1 cellular context compared by ENCODE assay signal in the genomic region with DNA sequence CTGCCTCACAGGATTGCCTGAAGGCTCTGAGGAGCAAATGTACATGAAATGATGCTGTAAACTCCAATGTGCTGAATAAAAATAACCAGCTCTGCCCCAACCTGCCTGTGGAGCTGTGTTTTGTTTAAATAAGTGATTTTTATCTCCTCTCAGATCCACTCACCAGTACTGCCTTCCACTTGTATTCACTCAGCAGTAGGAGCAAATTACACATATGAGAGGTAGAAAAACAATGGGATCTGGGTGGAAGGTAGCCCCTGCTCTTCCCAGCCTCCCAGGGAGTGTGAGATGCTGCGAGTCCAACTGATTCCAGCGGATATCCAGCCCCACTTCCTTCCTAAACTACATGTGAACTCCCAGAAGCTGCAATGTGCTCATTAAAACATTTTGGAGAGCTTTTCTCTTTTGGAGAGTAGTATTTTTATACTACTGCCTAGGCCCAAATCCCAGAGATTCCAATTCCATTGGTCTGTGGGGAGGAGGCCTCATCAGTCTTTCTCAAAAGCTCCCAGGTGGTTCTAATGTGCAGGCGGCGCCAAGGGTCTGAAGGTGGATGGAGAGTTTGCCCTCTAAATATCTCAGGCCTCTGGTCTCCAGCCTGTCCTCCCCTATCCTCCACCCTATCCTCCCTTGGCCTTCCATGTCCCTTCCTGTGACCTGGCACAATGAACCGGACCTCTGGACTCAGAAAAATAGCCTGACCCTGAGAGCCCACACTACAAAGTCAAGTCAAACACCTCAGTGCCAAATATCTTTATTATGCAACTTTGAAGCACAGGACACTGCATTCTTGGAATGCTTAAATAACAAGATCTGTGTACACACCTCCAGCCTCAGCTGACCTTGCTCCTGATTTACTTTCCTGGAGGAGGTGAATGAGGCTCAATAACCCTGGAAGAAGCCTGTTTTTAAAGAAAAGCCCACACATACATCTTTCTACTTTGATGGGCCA.
TF ChIP-seq lines count a peak whose summit lies in the region.

No MANE protein-coding gene starts in this region.

TF ChIP-seq in HepG2, 621 proteins besides CTCF, POLR2A, EP300 and RAD21 (continued from another document and continues in another):
- TF ChIP-seq, protein P1, sequence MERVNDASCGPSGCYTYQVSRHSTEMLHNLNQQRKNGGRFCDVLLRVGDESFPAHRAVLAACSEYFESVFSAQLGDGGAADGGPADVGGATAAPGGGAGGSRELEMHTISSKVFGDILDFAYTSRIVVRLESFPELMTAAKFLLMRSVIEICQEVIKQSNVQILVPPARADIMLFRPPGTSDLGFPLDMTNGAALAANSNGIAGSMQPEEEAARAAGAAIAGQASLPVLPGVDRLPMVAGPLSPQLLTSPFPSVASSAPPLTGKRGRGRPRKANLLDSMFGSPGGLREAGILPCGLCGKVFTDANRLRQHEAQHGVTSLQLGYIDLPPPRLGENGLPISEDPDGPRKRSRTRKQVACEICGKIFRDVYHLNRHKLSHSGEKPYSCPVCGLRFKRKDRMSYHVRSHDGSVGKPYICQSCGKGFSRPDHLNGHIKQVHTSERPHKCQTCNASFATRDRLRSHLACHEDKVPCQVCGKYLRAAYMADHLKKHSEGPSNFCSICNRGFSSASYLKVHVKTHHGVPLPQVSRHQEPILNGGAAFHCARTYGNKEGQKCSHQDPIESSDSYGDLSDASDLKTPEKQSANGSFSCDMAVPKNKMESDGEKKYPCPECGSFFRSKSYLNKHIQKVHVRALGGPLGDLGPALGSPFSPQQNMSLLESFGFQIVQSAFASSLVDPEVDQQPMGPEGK (CRISPR knock-in tag; IDR thresholded peaks at IDR 0.05), result peak; percentile 68
- TF ChIP-seq NFE2L1 (CRISPR knock-in tag; IDR thresholded peaks at IDR 0.05; ENCODE audit: borderline replicate concordance), result no peak
- no peak for TF ChIP-seq JUN (CRISPR knock-in tag; IDR thresholded peaks at IDR 0.05)
- no peak for TF ChIP-seq FOSL1 (CRISPR knock-in tag; IDR thresholded peaks at IDR 0.05; ENCODE audit: borderline replicate concordance)
- TF ChIP-seq, protein P2, sequence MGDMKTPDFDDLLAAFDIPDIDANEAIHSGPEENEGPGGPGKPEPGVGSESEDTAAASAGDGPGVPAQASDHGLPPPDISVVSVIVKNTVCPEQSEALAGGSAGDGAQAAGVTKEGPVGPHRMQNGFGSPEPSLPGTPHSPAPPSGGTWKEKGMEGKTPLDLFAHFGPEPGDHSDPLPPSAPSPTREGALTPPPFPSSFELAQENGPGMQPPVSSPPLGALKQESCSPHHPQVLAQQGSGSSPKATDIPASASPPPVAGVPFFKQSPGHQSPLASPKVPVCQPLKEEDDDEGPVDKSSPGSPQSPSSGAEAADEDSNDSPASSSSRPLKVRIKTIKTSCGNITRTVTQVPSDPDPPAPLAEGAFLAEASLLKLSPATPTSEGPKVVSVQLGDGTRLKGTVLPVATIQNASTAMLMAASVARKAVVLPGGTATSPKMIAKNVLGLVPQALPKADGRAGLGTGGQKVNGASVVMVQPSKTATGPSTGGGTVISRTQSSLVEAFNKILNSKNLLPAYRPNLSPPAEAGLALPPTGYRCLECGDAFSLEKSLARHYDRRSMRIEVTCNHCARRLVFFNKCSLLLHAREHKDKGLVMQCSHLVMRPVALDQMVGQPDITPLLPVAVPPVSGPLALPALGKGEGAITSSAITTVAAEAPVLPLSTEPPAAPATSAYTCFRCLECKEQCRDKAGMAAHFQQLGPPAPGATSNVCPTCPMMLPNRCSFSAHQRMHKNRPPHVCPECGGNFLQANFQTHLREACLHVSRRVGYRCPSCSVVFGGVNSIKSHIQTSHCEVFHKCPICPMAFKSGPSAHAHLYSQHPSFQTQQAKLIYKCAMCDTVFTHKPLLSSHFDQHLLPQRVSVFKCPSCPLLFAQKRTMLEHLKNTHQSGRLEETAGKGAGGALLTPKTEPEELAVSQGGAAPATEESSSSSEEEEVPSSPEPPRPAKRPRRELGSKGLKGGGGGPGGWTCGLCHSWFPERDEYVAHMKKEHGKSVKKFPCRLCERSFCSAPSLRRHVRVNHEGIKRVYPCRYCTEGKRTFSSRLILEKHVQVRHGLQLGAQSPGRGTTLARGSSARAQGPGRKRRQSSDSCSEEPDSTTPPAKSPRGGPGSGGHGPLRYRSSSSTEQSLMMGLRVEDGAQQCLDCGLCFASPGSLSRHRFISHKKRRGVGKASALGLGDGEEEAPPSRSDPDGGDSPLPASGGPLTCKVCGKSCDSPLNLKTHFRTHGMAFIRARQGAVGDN (CRISPR knock-in tag; IDR thresholded peaks at IDR 0.05), result no peak
- no peak for TF ChIP-seq ZNF432 (CRISPR knock-in tag; IDR thresholded peaks at IDR 0.05; ENCODE audit: borderline replicate concordance)
- peak; percentile 40; the same call in 1 of the 2 replicates for TF ChIP-seq KDM2A (CRISPR knock-in tag; IDR thresholded peaks at IDR 0.05; ENCODE audit: borderline replicate concordance, low read depth)
- no peak for TF ChIP-seq ZNF207 (IDR thresholded peaks at IDR 0.05; ENCODE audit: borderline replicate concordance)
- TF ChIP-seq, protein P3, sequence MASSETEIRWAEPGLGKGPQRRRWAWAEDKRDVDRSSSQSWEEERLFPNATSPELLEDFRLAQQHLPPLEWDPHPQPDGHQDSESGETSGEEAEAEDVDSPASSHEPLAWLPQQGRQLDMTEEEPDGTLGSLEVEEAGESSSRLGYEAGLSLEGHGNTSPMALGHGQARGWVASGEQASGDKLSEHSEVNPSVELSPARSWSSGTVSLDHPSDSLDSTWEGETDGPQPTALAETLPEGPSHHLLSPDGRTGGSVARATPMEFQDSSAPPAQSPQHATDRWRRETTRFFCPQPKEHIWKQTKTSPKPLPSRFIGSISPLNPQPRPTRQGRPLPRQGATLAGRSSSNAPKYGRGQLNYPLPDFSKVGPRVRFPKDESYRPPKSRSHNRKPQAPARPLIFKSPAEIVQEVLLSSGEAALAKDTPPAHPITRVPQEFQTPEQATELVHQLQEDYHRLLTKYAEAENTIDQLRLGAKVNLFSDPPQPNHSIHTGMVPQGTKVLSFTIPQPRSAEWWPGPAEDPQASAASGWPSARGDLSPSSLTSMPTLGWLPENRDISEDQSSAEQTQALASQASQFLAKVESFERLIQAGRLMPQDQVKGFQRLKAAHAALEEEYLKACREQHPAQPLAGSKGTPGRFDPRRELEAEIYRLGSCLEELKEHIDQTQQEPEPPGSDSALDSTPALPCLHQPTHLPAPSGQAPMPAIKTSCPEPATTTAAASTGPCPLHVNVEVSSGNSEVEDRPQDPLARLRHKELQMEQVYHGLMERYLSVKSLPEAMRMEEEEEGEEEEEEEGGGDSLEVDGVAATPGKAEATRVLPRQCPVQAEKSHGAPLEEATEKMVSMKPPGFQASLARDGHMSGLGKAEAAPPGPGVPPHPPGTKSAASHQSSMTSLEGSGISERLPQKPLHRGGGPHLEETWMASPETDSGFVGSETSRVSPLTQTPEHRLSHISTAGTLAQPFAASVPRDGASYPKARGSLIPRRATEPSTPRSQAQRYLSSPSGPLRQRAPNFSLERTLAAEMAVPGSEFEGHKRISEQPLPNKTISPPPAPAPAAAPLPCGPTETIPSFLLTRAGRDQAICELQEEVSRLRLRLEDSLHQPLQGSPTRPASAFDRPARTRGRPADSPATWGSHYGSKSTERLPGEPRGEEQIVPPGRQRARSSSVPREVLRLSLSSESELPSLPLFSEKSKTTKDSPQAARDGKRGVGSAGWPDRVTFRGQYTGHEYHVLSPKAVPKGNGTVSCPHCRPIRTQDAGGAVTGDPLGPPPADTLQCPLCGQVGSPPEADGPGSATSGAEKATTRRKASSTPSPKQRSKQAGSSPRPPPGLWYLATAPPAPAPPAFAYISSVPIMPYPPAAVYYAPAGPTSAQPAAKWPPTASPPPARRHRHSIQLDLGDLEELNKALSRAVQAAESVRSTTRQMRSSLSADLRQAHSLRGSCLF (CRISPR knock-in tag; IDR thresholded peaks at IDR 0.05; ENCODE audit: borderline replicate concordance), result no peak
- no peak for TF ChIP-seq TEAD2 (CRISPR knock-in tag; IDR thresholded peaks at IDR 0.05)
- TF ChIP-seq, protein P4, sequence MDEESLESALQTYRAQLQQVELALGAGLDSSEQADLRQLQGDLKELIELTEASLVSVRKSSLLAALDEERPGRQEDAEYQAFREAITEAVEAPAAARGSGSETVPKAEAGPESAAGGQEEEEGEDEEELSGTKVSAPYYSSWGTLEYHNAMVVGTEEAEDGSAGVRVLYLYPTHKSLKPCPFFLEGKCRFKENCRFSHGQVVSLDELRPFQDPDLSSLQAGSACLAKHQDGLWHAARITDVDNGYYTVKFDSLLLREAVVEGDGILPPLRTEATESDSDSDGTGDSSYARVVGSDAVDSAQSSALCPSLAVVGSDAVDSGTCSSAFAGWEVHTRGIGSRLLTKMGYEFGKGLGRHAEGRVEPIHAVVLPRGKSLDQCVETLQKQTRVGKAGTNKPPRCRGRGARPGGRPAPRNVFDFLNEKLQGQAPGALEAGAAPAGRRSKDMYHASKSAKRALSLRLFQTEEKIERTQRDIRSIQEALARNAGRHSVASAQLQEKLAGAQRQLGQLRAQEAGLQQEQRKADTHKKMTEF (CRISPR knock-in tag; IDR thresholded peaks at IDR 0.05), result peak; percentile 88
- TF ChIP-seq, protein P5, sequence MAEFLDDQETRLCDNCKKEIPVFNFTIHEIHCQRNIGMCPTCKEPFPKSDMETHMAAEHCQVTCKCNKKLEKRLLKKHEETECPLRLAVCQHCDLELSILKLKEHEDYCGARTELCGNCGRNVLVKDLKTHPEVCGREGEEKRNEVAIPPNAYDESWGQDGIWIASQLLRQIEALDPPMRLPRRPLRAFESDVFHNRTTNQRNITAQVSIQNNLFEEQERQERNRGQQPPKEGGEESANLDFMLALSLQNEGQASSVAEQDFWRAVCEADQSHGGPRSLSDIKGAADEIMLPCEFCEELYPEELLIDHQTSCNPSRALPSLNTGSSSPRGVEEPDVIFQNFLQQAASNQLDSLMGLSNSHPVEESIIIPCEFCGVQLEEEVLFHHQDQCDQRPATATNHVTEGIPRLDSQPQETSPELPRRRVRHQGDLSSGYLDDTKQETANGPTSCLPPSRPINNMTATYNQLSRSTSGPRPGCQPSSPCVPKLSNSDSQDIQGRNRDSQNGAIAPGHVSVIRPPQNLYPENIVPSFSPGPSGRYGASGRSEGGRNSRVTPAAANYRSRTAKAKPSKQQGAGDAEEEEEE (CRISPR knock-in tag; IDR thresholded peaks at IDR 0.05; ENCODE audit: borderline replicate concordance), result no peak
- no peak for TF ChIP-seq ARNT2 (CRISPR knock-in tag; IDR thresholded peaks at IDR 0.05; ENCODE audit: low read depth)
- TF ChIP-seq DR1 (CRISPR knock-in tag; IDR thresholded peaks at IDR 0.05), result no peak
- TF ChIP-seq ZC3H13 (CRISPR knock-in tag; IDR thresholded peaks at IDR 0.05), result no peak
- TF ChIP-seq MEIS1 (CRISPR knock-in tag; IDR thresholded peaks at IDR 0.05; ENCODE audit: borderline replicate concordance), result no peak
- no peak for TF ChIP-seq ZNF703 (CRISPR knock-in tag; IDR thresholded peaks at IDR 0.05; ENCODE audit: borderline replicate concordance)
- peak; percentile 97 for TF ChIP-seq TBX2 (CRISPR knock-in tag; IDR thresholded peaks at IDR 0.05; ENCODE audit: borderline replicate concordance)
- no peak for TF ChIP-seq ZNF557 (CRISPR knock-in tag; IDR thresholded peaks at IDR 0.05)
- no peak for TF ChIP-seq ZNF790 (CRISPR knock-in tag; IDR thresholded peaks at IDR 0.05; ENCODE audit: borderline replicate concordance)
- TF ChIP-seq, protein P6, sequence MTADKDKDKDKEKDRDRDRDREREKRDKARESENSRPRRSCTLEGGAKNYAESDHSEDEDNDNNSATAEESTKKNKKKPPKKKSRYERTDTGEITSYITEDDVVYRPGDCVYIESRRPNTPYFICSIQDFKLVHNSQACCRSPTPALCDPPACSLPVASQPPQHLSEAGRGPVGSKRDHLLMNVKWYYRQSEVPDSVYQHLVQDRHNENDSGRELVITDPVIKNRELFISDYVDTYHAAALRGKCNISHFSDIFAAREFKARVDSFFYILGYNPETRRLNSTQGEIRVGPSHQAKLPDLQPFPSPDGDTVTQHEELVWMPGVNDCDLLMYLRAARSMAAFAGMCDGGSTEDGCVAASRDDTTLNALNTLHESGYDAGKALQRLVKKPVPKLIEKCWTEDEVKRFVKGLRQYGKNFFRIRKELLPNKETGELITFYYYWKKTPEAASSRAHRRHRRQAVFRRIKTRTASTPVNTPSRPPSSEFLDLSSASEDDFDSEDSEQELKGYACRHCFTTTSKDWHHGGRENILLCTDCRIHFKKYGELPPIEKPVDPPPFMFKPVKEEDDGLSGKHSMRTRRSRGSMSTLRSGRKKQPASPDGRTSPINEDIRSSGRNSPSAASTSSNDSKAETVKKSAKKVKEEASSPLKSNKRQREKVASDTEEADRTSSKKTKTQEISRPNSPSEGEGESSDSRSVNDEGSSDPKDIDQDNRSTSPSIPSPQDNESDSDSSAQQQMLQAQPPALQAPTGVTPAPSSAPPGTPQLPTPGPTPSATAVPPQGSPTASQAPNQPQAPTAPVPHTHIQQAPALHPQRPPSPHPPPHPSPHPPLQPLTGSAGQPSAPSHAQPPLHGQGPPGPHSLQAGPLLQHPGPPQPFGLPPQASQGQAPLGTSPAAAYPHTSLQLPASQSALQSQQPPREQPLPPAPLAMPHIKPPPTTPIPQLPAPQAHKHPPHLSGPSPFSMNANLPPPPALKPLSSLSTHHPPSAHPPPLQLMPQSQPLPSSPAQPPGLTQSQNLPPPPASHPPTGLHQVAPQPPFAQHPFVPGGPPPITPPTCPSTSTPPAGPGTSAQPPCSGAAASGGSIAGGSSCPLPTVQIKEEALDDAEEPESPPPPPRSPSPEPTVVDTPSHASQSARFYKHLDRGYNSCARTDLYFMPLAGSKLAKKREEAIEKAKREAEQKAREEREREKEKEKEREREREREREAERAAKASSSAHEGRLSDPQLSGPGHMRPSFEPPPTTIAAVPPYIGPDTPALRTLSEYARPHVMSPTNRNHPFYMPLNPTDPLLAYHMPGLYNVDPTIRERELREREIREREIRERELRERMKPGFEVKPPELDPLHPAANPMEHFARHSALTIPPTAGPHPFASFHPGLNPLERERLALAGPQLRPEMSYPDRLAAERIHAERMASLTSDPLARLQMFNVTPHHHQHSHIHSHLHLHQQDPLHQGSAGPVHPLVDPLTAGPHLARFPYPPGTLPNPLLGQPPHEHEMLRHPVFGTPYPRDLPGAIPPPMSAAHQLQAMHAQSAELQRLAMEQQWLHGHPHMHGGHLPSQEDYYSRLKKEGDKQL (CRISPR knock-in tag; IDR thresholded peaks at IDR 0.05; ENCODE audit: low read depth), result peak; percentile 89
- peak; percentile 84; the same call in 1 of the 2 replicates for TF ChIP-seq SIX1 (CRISPR knock-in tag; IDR thresholded peaks at IDR 0.05; ENCODE audit: borderline replicate concordance)
- TF ChIP-seq ZNF605 (CRISPR knock-in tag; IDR thresholded peaks at IDR 0.05), result peak; percentile 87
- TF ChIP-seq MAF1 (CRISPR knock-in tag; IDR thresholded peaks at IDR 0.05; ENCODE audit: borderline replicate concordance), result no peak
- TF ChIP-seq SATB2 (CRISPR knock-in tag; IDR thresholded peaks at IDR 0.05), result no peak
- no peak for TF ChIP-seq ZNF253 (CRISPR knock-in tag; IDR thresholded peaks at IDR 0.05; ENCODE audit: borderline replicate concordance)
- no peak for TF ChIP-seq SP4 (CRISPR knock-in tag; IDR thresholded peaks at IDR 0.05)
- TF ChIP-seq, protein P7, sequence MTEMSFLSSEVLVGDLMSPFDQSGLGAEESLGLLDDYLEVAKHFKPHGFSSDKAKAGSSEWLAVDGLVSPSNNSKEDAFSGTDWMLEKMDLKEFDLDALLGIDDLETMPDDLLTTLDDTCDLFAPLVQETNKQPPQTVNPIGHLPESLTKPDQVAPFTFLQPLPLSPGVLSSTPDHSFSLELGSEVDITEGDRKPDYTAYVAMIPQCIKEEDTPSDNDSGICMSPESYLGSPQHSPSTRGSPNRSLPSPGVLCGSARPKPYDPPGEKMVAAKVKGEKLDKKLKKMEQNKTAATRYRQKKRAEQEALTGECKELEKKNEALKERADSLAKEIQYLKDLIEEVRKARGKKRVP (CRISPR knock-in tag; IDR thresholded peaks at IDR 0.05), result no peak
- TF ChIP-seq ZSCAN21 (CRISPR knock-in tag; IDR thresholded peaks at IDR 0.05; ENCODE audit: borderline replicate concordance), result no peak
- no peak for TF ChIP-seq CENPX (CRISPR knock-in tag; IDR thresholded peaks at IDR 0.05)
- TF ChIP-seq SP5 (CRISPR knock-in tag; IDR thresholded peaks at IDR 0.05; ENCODE audit: borderline replicate concordance, low read depth), result peak; percentile 63
- peak; percentile 82; the same call in 1 of the 2 replicates for TF ChIP-seq FOXJ3 (CRISPR knock-in tag; IDR thresholded peaks at IDR 0.05; ENCODE audit: borderline replicate concordance)
- TF ChIP-seq ZNF775 (CRISPR knock-in tag; IDR thresholded peaks at IDR 0.05; ENCODE audit: borderline replicate concordance), result no peak
